13 cellular contexts compared by ENCODE assay signal in genomic region chr10:79176052-79176501, GRCh38.
A peak's percentile ranks its signal among the peaks of the same experiment; 100 is the strongest.
DNase-seq lines count a peak whose midpoint lies in the region; ATAC-seq, FAIRE-seq and TF ChIP-seq lines count a peak whose summit lies in the region.
"Had no signal": no experiment of that assay in that cellular context is flagged by ENCODE, and none has a peak within 500 bp of the region (broad histone marks: within the 10 kb centered on the region; RNA-seq: fewer than 3 reads in every experiment).

No MANE protein-coding gene starts in this region.

- H3K36me3 Mint-ChIP-seq in HFFc6 (ENCODE audit: low read depth) (0 out of 2 replicates have a peak, but pooled peaks cover 8% of the 10 kb centered on the region), astrocyte (ENCODE audit: low read depth, unreplicated experiment) (peaks cover 10% of the 10 kb centered on the region)
- H3K36me3 Mint-ChIP-seq in activated CD4-positive, alpha-beta T cell treated with anti-CD3 and anti-CD28 coated beads for 36 hours (ENCODE audit: low read depth): no peaks in the 10 kb centered on the region

- H3K4ac ChIP-seq in mesenchymal stem cell (ENCODE audit: low read depth in 1 of 2, low read length in 2 of 2): no peak overlapping the region

- peaks cover 30% of the 10 kb centered on the region for H3K79me1 ChIP-seq in mesenchymal stem cell (replicated peaks; ENCODE audit: low read length, poor library complexity, severe bottlenecking)

- H4K91ac ChIP-seq in mesenchymal stem cell (ENCODE audit: low read length): no peak overlapping the region

- H2BK12ac ChIP-seq in mesenchymal stem cell (ENCODE audit: low read length in 2 of 2): peak overlapping the region in 1 of 2 experiments; percentile 11

- H4K20me1 ChIP-seq in astrocyte (ENCODE audit: insufficient read depth, low read length): peaks cover 77% of the 10 kb centered on the region

- H3K4me3 ChIP-seq in astrocyte (ENCODE audit: insufficient read depth, low read depth, low read length) (no peak overlapping the region), mesenchymal stem cell (ENCODE audit: insufficient read depth in 1 of 2, low read depth in 1 of 2, low read length in 2 of 2) (no peak overlapping the region), thyroid gland (replicated peaks in 1 of 3) (no peak overlapping the region)
- H3K4me3 ChIP-seq: psoas muscle had no signal

- peak overlapping the region; percentile 93 for H3K27ac Mint-ChIP-seq in HFFc6
- H3K27ac Mint-ChIP-seq in astrocyte (ENCODE audit: unreplicated experiment): no peak overlapping the region
- H3K27ac Mint-ChIP-seq in activated CD4-positive, alpha-beta T cell treated with anti-CD3 and anti-CD28 coated beads for 36 hours: no peak overlapping the region

- peak overlapping the region; percentile 45 for H3K9ac ChIP-seq in astrocyte (ENCODE audit: low read length)
- H3K9ac ChIP-seq in mesenchymal stem cell (ENCODE audit: low read length): peak overlapping the region; percentile 50

- H3K23ac ChIP-seq in mesenchymal stem cell (ENCODE audit: low read length in 2 of 2): no peak overlapping the region

- peak overlapping the region; percentile 24 for H3K4me2 ChIP-seq in astrocyte (ENCODE audit: low read length)
- H3K4me2 ChIP-seq in mesenchymal stem cell (ENCODE audit: low read length, poor library complexity, severe bottlenecking): no peak overlapping the region

- no peaks in the 10 kb centered on the region for H3K27me3 ChIP-seq in astrocyte (ENCODE audit: insufficient read depth, low read length)
- H3K27me3 ChIP-seq in mesenchymal stem cell (ENCODE audit: control insufficient read depth in 1 of 2, insufficient read depth in 1 of 2, low read length in 2 of 2): no peaks in the 10 kb centered on the region
- H3K27me3 ChIP-seq in thyroid gland: no peaks in the 10 kb centered on the region

- H3K27ac ChIP-seq in astrocyte (ENCODE audit: low read depth, low read length): peak overlapping the region; percentile 29
- H3K27ac ChIP-seq in mesenchymal stem cell (ENCODE audit: low read length, poor library complexity, severe bottlenecking): peak overlapping the region; percentile 89
- H3K27ac ChIP-seq in thyroid gland: peak overlapping the region; percentile 41 to 88 (median 79)
- H3K27ac ChIP-seq: psoas muscle had no signal

- no peak overlapping the region for H2BK120ac ChIP-seq in mesenchymal stem cell (ENCODE audit: low read depth, low read length)

- peaks cover 78% of the 10 kb centered on the region for H3K4me1 Mint-ChIP-seq in HFFc6 (ENCODE audit: low read depth)
- peaks cover 64% of the 10 kb centered on the region for H3K4me1 Mint-ChIP-seq in astrocyte (ENCODE audit: low read depth, unreplicated experiment)
- H3K4me1 Mint-ChIP-seq in activated CD4-positive, alpha-beta T cell treated with anti-CD3 and anti-CD28 coated beads for 36 hours: no peaks in the 10 kb centered on the region

- H3K4me1 ChIP-seq in astrocyte (ENCODE audit: insufficient read depth, low read length) (peaks cover 58% of the 10 kb centered on the region), mesenchymal stem cell (ENCODE audit: control insufficient read depth, insufficient read depth, low read depth, low read length) (peaks cover 78% of the 10 kb centered on the region), thyroid gland (peaks cover 64 to 69% of the 10 kb centered on the region in 2 donors)

- H3K27me3 Mint-ChIP-seq in HFFc6 (ENCODE audit: insufficient read depth): peaks cover 5% of the 10 kb centered on the region
- H3K27me3 Mint-ChIP-seq in astrocyte (ENCODE audit: low read depth, unreplicated experiment): no peaks in the 10 kb centered on the region
- H3K27me3 Mint-ChIP-seq in activated CD4-positive, alpha-beta T cell treated with anti-CD3 and anti-CD28 coated beads for 36 hours: no peaks in the 10 kb centered on the region

- no peak for DNase-seq in HFFc6
- peak; percentile 88 for DNase-seq in astrocyte (ENCODE audit: low read depth)
- peak; percentile 84 for DNase-seq in mesenchymal stem cell
- DNase-seq in thyroid gland: no peak
- no peak for DNase-seq in putamen (ENCODE audit: low spot score)
- no peak for DNase-seq in activated CD4-positive, alpha-beta T cell treated with anti-CD3 and anti-CD28 coated beads for 36 hours
- no peak for DNase-seq in NCI-H1694 treated with DMSO at 0.1 percent for 48 hours (lab: John Stamatoyannopoulos, UW)
- DNase-seq: erythroblast; NCI-H1417; NCI-H524 treated with DMSO at 0.1 percent for 48 hours; psoas muscle; stimulated activated naive CD8-positive, alpha-beta T cell treated with anti-CD3 and anti-CD28 coated beads, Interleukin-15, Interleukin-2, amounts not matched to agents 100 U/mL and 50 U/mL, for 24 hours had no signal

- H3K18ac ChIP-seq in mesenchymal stem cell (ENCODE audit: low read depth in 1 of 2, low read length in 2 of 2): peak overlapping the region; percentile 59 to 93

- H2AFZ ChIP-seq in astrocyte (ENCODE audit: low read depth, low read length) (no peak overlapping the region), mesenchymal stem cell (ENCODE audit: low read depth, low read length) (no peak overlapping the region)

- H2BK15ac ChIP-seq in mesenchymal stem cell (ENCODE audit: low read depth, poor library complexity, severe bottlenecking): no peak overlapping the region

- H3K14ac ChIP-seq in mesenchymal stem cell (ENCODE audit: low read length in 2 of 2): peak overlapping the region in 1 of 2 experiments; percentile 37

- no peaks in the 10 kb centered on the region for H3K9me3 Mint-ChIP-seq in HFFc6
- no peaks in the 10 kb centered on the region for H3K9me3 Mint-ChIP-seq in astrocyte (ENCODE audit: unreplicated experiment)
- no peaks in the 10 kb centered on the region for H3K9me3 Mint-ChIP-seq in activated CD4-positive, alpha-beta T cell treated with anti-CD3 and anti-CD28 coated beads for 36 hours (ENCODE audit: low read depth)

- peak overlapping the region; percentile 31 for H4K8ac ChIP-seq in mesenchymal stem cell (ENCODE audit: low read length)

- no peak for ATAC-seq in HG03280 (IDR thresholded peaks at IDR 0.05; ENCODE audit: unreplicated experiment)
- no peak for ATAC-seq in activated CD4-positive, alpha-beta T cell treated with anti-CD3 and anti-CD28 coated beads for 36 hours
- ATAC-seq: stimulated activated naive CD8-positive, alpha-beta T cell treated with anti-CD3 and anti-CD28 coated beads, Interleukin-15, Interleukin-2, amounts not matched to agents 100 U/mL and 50 U/mL, for 24 hours had no signal

- FAIRE-seq in astrocyte (lab: Jason Lieb, UNC): no peak

- H3K79me2 ChIP-seq in astrocyte (ENCODE audit: insufficient read depth, low read length): peaks cover 68% of the 10 kb centered on the region

- POLR2A ChIA-PET in activated CD4-positive, alpha-beta T cell treated with anti-CD3 and anti-CD28 coated beads for 36 hours (lab: Charles Lee): no interaction called here

- H3K9me3 ChIP-seq in astrocyte (ENCODE audit: insufficient read depth, low read depth, low read length) (no peaks in the 10 kb centered on the region), mesenchymal stem cell (ENCODE audit: control insufficient read depth, low read length) (no peaks in the 10 kb centered on the region), thyroid gland (no peaks in the 10 kb centered on the region)
- H3K9me3 ChIP-seq: psoas muscle had no signal

- H3K4me3 Mint-ChIP-seq in HFFc6: peak overlapping the region; percentile 15; the same call in 1 of the 2 replicates
- H3K4me3 Mint-ChIP-seq in astrocyte (ENCODE audit: unreplicated experiment): no peak overlapping the region
- no peak overlapping the region for H3K4me3 Mint-ChIP-seq in activated CD4-positive, alpha-beta T cell treated with anti-CD3 and anti-CD28 coated beads for 36 hours

- TF ChIP-seq POLR2A in thyroid gland (IDR thresholded peaks at IDR 0.05): no peak

- TF ChIP-seq CTCF in HFFc6 (IDR thresholded peaks at IDR 0.05): no peak
- no peak for TF ChIP-seq CTCF in astrocyte (IDR thresholded peaks at IDR 0.05; ENCODE audit: insufficient read depth, low read depth, low read length)
- no peak for TF ChIP-seq CTCF in thyroid gland (IDR thresholded peaks at IDR 0.05)

- peak overlapping the region; percentile 60 for H2AK5ac ChIP-seq in mesenchymal stem cell (ENCODE audit: low read length, severe bottlenecking)

- no peak overlapping the region for H2BK5ac ChIP-seq in mesenchymal stem cell (ENCODE audit: low read depth, low read length, poor library complexity, severe bottlenecking)

- WGBS in mesenchymal stem cell: 31% methylated on average over 10 of the region's 10 CpGs
- 45 to 48% methylated on average over 8 to 10 of the region's 10 CpGs for WGBS in thyroid gland, 2 donors

- intact Hi-C loops in thyroid gland (cut with DNase I): no loop called here
- intact Hi-C loops in activated CD4-positive, alpha-beta T cell treated with anti-CD3 and anti-CD28 coated beads for 36 hours (cut with DNase I, micrococcal nuclease): no loop called here

- CTCF ChIA-PET in activated CD4-positive, alpha-beta T cell treated with anti-CD3 and anti-CD28 coated beads for 36 hours (lab: Charles Lee): interaction anchor here (3.0 kb wide), 1 partner anchor 19 kb away, joined by 11 read pairs; no protein-coding TSS in a partner anchor

- H3K36me3 ChIP-seq in astrocyte (ENCODE audit: insufficient read depth, low read length) (peaks cover 6% of the 10 kb centered on the region), mesenchymal stem cell (ENCODE audit: control insufficient read depth in 1 of 2, insufficient read depth in 2 of 2, low read depth in 1 of 2, low read length in 2 of 2) (peaks cover 54 to 70% of the 10 kb centered on the region in 2 experiments), thyroid gland (no peaks in the 10 kb centered on the region)

Comparison
In these comparisons a context has a peak if more than half of its experiments do, and no peak if none do; other contexts are left out.
1. DNase-seq: peak in astrocyte (single experiment) and mesenchymal stem cell (single experiment); none in HFFc6 (single experiment), thyroid gland (0 of 2), putamen (single experiment), activated CD4-positive, alpha-beta T cell treated with anti-CD3 and anti-CD28 coated beads for 36 hours (single experiment) and NCI-H1694 treated with DMSO at 0.1 percent for 48 hours (single experiment).
2. H3K27ac ChIP-seq: peak in every context shown above with its lines; median percentile 89 in mesenchymal stem cell; 79 in thyroid gland; 29 in astrocyte.